ENCODE assay signal across 14 cellular contexts in the genomic region with DNA sequence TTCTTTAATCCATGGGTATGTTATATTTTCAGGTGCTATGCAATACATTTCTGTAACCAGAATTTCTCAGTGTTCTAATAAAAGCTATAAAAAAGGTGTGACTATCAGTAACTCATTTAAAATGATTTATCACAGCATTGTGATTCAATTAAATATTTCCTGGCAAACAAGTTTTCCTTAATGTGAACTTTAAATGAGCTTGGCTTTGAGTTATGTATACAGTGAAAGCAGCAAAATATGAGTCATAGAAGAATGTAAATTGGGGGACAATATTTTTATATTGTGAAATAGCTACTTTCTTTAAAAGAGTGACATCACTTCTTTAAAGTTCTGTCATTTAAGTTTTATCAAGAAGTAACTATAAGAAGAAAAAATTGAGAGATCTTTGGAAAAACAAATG.
DNase-seq lines count a peak whose midpoint lies in the region; ATAC-seq and TF ChIP-seq lines count a peak whose summit lies in the region.
"Had no signal": no experiment of that assay in that cellular context is flagged by ENCODE, and none has a peak within 500 bp of the region (broad histone marks: within the 10 kb centered on the region; RNA-seq: fewer than 3 reads in every experiment).

No MANE protein-coding gene starts in this region.

- DNase-seq in A172 (ENCODE audit: low spot score) (peak; percentile 4), NCI-H69 (lab: John Stamatoyannopoulos, UW) (peak; percentile 24), NCI-H2107 (lab: John Stamatoyannopoulos, UW) (no peak), AML-193 (lab: John Stamatoyannopoulos, UW) (no peak), iPS-NIHi7 (ENCODE audit: extremely low spot score) (no peak)
- DNase-seq: BE2C; Caco-2; CD8-positive, alpha-beta T cell; DND-41; GDM1 had no signal

- no peak for ATAC-seq in SK-N-SH treated with all-trans-retinoic acid at 6 μM for 48 hours
- peak; percentile 67 for ATAC-seq in esophagus mucosa
- no peak for ATAC-seq in HG02973 (IDR thresholded peaks at IDR 0.05; ENCODE audit: unreplicated experiment)
- ATAC-seq: CD8-positive, alpha-beta T cell; HCT116 had no signal

TF ChIP-seq in SK-N-SH treated with all-trans-retinoic acid at 6 μM for 48 hours, 23 proteins besides CTCF, POLR2A, EP300 and RAD21:
- TF ChIP-seq SNAI2 (CRISPR knock-in tag; IDR thresholded peaks at IDR 0.05) (no peak), ISL1 (CRISPR knock-in tag; IDR thresholded peaks at IDR 0.05) (peak; percentile 45; the same call in 1 of the 2 replicates), ZC3H10 (CRISPR knock-in tag; IDR thresholded peaks at IDR 0.05) (0 out of 2 replicates have a peak, but pooled peaks have one; percentile 21)
- TF ChIP-seq, protein P1, sequence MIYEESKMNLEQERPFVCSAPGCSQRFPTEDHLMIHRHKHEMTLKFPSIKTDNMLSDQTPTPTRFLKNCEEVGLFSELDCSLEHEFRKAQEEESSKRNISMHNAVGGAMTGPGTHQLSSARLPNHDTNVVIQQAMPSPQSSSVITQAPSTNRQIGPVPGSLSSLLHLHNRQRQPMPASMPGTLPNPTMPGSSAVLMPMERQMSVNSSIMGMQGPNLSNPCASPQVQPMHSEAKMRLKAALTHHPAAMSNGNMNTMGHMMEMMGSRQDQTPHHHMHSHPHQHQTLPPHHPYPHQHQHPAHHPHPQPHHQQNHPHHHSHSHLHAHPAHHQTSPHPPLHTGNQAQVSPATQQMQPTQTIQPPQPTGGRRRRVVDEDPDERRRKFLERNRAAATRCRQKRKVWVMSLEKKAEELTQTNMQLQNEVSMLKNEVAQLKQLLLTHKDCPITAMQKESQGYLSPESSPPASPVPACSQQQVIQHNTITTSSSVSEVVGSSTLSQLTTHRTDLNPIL (CRISPR knock-in tag; IDR thresholded peaks at IDR 0.05; ENCODE audit: low read depth), result no peak
- TF ChIP-seq, protein P2, sequence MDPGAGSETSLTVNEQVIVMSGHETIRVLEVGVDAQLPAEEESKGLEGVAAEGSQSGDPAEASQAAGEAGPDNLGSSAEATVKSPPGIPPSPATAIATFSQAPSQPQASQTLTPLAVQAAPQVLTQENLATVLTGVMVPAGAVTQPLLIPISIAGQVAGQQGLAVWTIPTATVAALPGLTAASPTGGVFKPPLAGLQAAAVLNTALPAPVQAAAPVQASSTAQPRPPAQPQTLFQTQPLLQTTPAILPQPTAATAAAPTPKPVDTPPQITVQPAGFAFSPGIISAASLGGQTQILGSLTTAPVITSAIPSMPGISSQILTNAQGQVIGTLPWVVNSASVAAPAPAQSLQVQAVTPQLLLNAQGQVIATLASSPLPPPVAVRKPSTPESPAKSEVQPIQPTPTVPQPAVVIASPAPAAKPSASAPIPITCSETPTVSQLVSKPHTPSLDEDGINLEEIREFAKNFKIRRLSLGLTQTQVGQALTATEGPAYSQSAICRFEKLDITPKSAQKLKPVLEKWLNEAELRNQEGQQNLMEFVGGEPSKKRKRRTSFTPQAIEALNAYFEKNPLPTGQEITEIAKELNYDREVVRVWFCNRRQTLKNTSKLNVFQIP (CRISPR knock-in tag; IDR thresholded peaks at IDR 0.05; ENCODE audit: borderline replicate concordance, low read depth), result no peak

Comparison
In these comparisons a context has a peak if more than half of its experiments do, and no peak if none do; other contexts are left out.
1. DNase-seq: peak in A172 (single experiment) and NCI-H69 (single experiment); none in NCI-H2107 (single experiment), AML-193 (0 of 2) and iPS-NIHi7 (single experiment).